8 cellular contexts compared by ENCODE assay signal in genomic region chr1:223123238-223123976, GRCh38. TPM values are rescaled to one million over a fixed set of nuclear protein-coding genes. Genes with fewer than 3 reads are reported as not detected.
DNase-seq lines count a peak whose midpoint lies in the region; ATAC-seq and TF ChIP-seq lines count a peak whose summit lies in the region.

No MANE protein-coding gene starts in this region.

- H3K4me3 ChIP-seq in BE2C (ENCODE audit: low read depth, low read length) = no peak overlapping the region
- H3K4me3 ChIP-seq in mesendoderm (ENCODE audit: low read length) = no peak overlapping the region

- peak overlapping the region; percentile 20 for H3K4ac ChIP-seq in mesendoderm (ENCODE audit: low read depth, low read length)

- no peak overlapping the region for H3K18ac ChIP-seq in mesendoderm (ENCODE audit: low read length)

- no peaks in the 10 kb centered on the region for H3K27me3 ChIP-seq in BE2C
- H3K27me3 ChIP-seq in mesendoderm (ENCODE audit: insufficient read depth, low read length, poor library complexity) = no peaks in the 10 kb centered on the region

- no peaks in the 10 kb centered on the region for H3K27me3 Mint-ChIP-seq in activated CD4-positive, alpha-beta T cell treated with anti-CD3 and anti-CD28 coated beads, Interleukin-2, amount 10 ng/mL, durations not matched to agents 7 days and 5 days

- H3K9ac ChIP-seq in mesendoderm (ENCODE audit: low read length) = no peak overlapping the region

- H3K9me3 Mint-ChIP-seq in activated CD4-positive, alpha-beta T cell treated with anti-CD3 and anti-CD28 coated beads, Interleukin-2, amount 10 ng/mL, durations not matched to agents 7 days and 5 days = no peaks in the 10 kb centered on the region

- H3K56ac ChIP-seq in mesendoderm (ENCODE audit: low read length) = no peak overlapping the region

- H3K27ac Mint-ChIP-seq in activated CD4-positive, alpha-beta T cell treated with anti-CD3 and anti-CD28 coated beads, Interleukin-2, amount 10 ng/mL, durations not matched to agents 7 days and 5 days = no peak overlapping the region

- no peak overlapping the region for H3K4me3 Mint-ChIP-seq in activated CD4-positive, alpha-beta T cell treated with anti-CD3 and anti-CD28 coated beads, Interleukin-2, amount 10 ng/mL, durations not matched to agents 7 days and 5 days

- H3K4me1 ChIP-seq in BE2C = no peaks in the 10 kb centered on the region; the same call in 1 of the 2 replicates
- H3K4me1 ChIP-seq in mesendoderm (ENCODE audit: control insufficient read depth, low read depth, low read length) = no peaks in the 10 kb centered on the region

- CTCF ChIA-PET in activated CD4-positive, alpha-beta T cell treated with anti-CD3 and anti-CD28 coated beads, Interleukin-2, amount 10 ng/mL, durations not matched to agents 7 days and 5 days (lab: Charles Lee) = interaction anchor here (0.5 to 3.2 kb wide), 17 partner anchors 8 to 399 kb away, joined by 3 to 13 read pairs (median 4); no protein-coding TSS in a partner anchor

- no peaks in the 10 kb centered on the region for H3K36me3 ChIP-seq in BE2C
- no peaks in the 10 kb centered on the region for H3K36me3 ChIP-seq in mesendoderm (ENCODE audit: control insufficient read depth, insufficient read depth, low read length)

- H2BK120ac ChIP-seq in mesendoderm (ENCODE audit: low read depth, low read length) = no peak overlapping the region

- H3K36me3 Mint-ChIP-seq in activated CD4-positive, alpha-beta T cell treated with anti-CD3 and anti-CD28 coated beads, Interleukin-2, amount 10 ng/mL, durations not matched to agents 7 days and 5 days (ENCODE audit: low read depth) = no peaks in the 10 kb centered on the region

- no peaks in the 10 kb centered on the region for H3K79me1 ChIP-seq in mesendoderm (ENCODE audit: low read length)

- peaks cover 11% of the 10 kb centered on the region for H3K4me1 Mint-ChIP-seq in activated CD4-positive, alpha-beta T cell treated with anti-CD3 and anti-CD28 coated beads, Interleukin-2, amount 10 ng/mL, durations not matched to agents 7 days and 5 days

- H4K8ac ChIP-seq in mesendoderm (ENCODE audit: low read depth, low read length) = no peak overlapping the region

- DNase-seq in BE2C (peak; percentile 72), NCI-H524 (lab: John Stamatoyannopoulos, UW) (peak; percentile 54 to 60), dermis blood vessel endothelial cell (peak; percentile 86), mesendoderm (peak; percentile 81)
- DNase-seq in activated CD4-positive, alpha-beta T cell treated with anti-CD3 and anti-CD28 coated beads, Interleukin-2, amount 10 ng/mL, durations not matched to agents 7 days and 5 days = peak; percentile 79
- DNase-seq in stimulated activated CD8-positive, alpha-beta memory T cell treated with anti-CD3 and anti-CD28 coated beads, Interleukin-4, amount 100 ng/mL, for 24 hours (ENCODE audit: low read depth) = peak; percentile 55

- H3K27ac ChIP-seq in mesendoderm (ENCODE audit: low read depth, low read length) = no peak overlapping the region

- H2AK5ac ChIP-seq in mesendoderm (ENCODE audit: low read length) = no peak overlapping the region

- H3K23ac ChIP-seq in mesendoderm (ENCODE audit: low read length) = no peak overlapping the region

- H3K79me2 ChIP-seq in mesendoderm (ENCODE audit: control insufficient read depth, insufficient read depth, low read length) = no peaks in the 10 kb centered on the region

- no peak overlapping the region for H3K4me2 ChIP-seq in mesendoderm (ENCODE audit: low read length)

- H4K5ac ChIP-seq in mesendoderm (ENCODE audit: low read length) = no peak overlapping the region

- TF ChIP-seq CTCF in BE2C (IDR thresholded peaks at IDR 0.05; ENCODE audit: low read depth, low read length) = peak; percentile 94

- ATAC-seq in GM19035 (IDR thresholded peaks at IDR 0.05; ENCODE audit: unreplicated experiment) (peak; percentile 95), HG03280 (IDR thresholded peaks at IDR 0.05; ENCODE audit: unreplicated experiment) (peak; percentile 88)

- POLR2A ChIA-PET in activated CD4-positive, alpha-beta T cell treated with anti-CD3 and anti-CD28 coated beads, Interleukin-2, amount 10 ng/mL, durations not matched to agents 7 days and 5 days (lab: Charles Lee) = interaction anchor here (0.5 kb wide), 1 partner anchor 10 kb away, joined by 3 read pairs; no protein-coding TSS in a partner anchor

- no CpG with 5 or more reads among the region's 16 CpGs for WGBS in mesendoderm (ENCODE audit: extremely low coverage, insufficient coverage, low lambda C conversion rate)

- no peaks in the 10 kb centered on the region for H3K9me3 ChIP-seq in BE2C

- H2BK5ac ChIP-seq in mesendoderm (ENCODE audit: low read length) = no peak overlapping the region

- H2BK15ac ChIP-seq in mesendoderm (replicated peaks; ENCODE audit: low read depth) = no peak overlapping the region

RNA-seq across cellular contexts. Expression of gene TLR5, which starts 19.6 kb away (rescaled TPM):
- 0.20 TPM for polyA plus RNA-seq in BE2C (2012; ENCODE audit: insufficient read depth, insufficient read length, low read depth)
- 1 to 10 TPM in 1 of 2 experiments, under 1 TPM in 1; 0.58 to 1.0 TPM for total RNA-seq in activated CD4-positive, alpha-beta T cell treated with anti-CD3 and anti-CD28 coated beads, Interleukin-2, amount 10 ng/mL, durations not matched to agents 7 days and 5 days
- 0.14 and 0.34 TPM in 2 replicates for total RNA-seq in dermis blood vessel endothelial cell
- 0.25 TPM for polyA plus RNA-seq in mesendoderm (2013, experiment 1 of 2)
- polyA plus RNA-seq in mesendoderm (2013, experiment 2 of 2) = 0.21 TPM
